1 cellular context compared by ENCODE assay signal in genomic region chr22:43529461-43529860, GRCh38.
TF ChIP-seq lines count a peak whose summit lies in the region.

No MANE protein-coding gene starts in this region.

TF ChIP-seq in HEK293, 187 proteins besides CTCF, POLR2A, EP300 and RAD21 (continued from another document):
- peak; percentile 70; the same call in 1 of the 2 replicates for TF ChIP-seq TRIM28 (IDR thresholded peaks at IDR 0.05; ENCODE audit: borderline replicate concordance, low read length)
